ENCODE assay signal across 16 cellular contexts in genomic region chr18:54962919-54963645, GRCh38. TPM values are rescaled to one million over a fixed set of nuclear protein-coding genes. Genes with fewer than 3 reads are reported as not detected.
DNase-seq lines count a peak whose midpoint lies in the region; ATAC-seq and TF ChIP-seq lines count a peak whose summit lies in the region.
"Had no signal": no experiment of that assay in that cellular context is flagged by ENCODE, and none has a peak within 500 bp of the region (broad histone marks: within the 10 kb centered on the region; RNA-seq: fewer than 3 reads in every experiment).

No MANE protein-coding gene starts in this region.

- no peak for DNase-seq in IMR-90
- peak; percentile 55 for DNase-seq in amniotic epithelial cell (ENCODE audit: low read depth)
- no peak for DNase-seq in mesenchymal stem cell
- no peak for DNase-seq in nucleus accumbens (lab: John Stamatoyannopoulos, UW)
- DNase-seq in ascending aorta (ENCODE audit: low spot score in 2 of 2): no peak
- DNase-seq: C1 segment of cervical spinal cord; Calu3; CD4-positive, alpha-beta memory T cell; COR-L47; DMS153; DND-41; H7; HCEC 1CT had no signal

- intact Hi-C loops in IMR-90 (cut with micrococcal nuclease) (loop anchor here (5.0 kb wide), 1 partner anchor 186 kb away; no protein-coding TSS in a partner anchor), ascending aorta (cut with DNase I) (no loop called here)

- H3K4ac ChIP-seq in IMR-90 (ENCODE audit: low read depth, low read length): peak overlapping the region; percentile 66; the same call in 1 of the 2 replicates
- peak overlapping the region; percentile 93 to 96 for H3K4ac ChIP-seq in mesenchymal stem cell (ENCODE audit: low read depth in 1 of 2, low read length in 2 of 2)

- BruUV-seq in IMR-90 (replicated peaks; lab: Mats Ljungman, UMichigan): no TSS peak

- H2BK120ac ChIP-seq in IMR-90 (ENCODE audit: low read depth, low read length) (peak overlapping the region; percentile 68; the same call in 1 of the 2 replicates), mesenchymal stem cell (ENCODE audit: low read depth, low read length) (peak overlapping the region; percentile 89)

- peak overlapping the region; percentile 78; the same call in 1 of the 2 replicates for H2BK20ac ChIP-seq in IMR-90 (ENCODE audit: low read depth, low read length)

- ATAC-seq in IMR-90 (ENCODE audit: low read depth): no peak
- ATAC-seq in HG02610 (IDR thresholded peaks at IDR 0.05; ENCODE audit: unreplicated experiment): no peak
- no peak for ATAC-seq in HG02981 (IDR thresholded peaks at IDR 0.05; ENCODE audit: unreplicated experiment)

- in situ Hi-C loops in IMR-90 (cut with MboI; ENCODE audit: low sequenced_read_pairs): loop anchor here (5.0 kb wide), 1 partner anchor 186 kb away; no protein-coding TSS in a partner anchor

- H3K27me3 ChIP-seq in IMR-90 (ENCODE audit: control insufficient read depth, insufficient read depth, low read length) (no peaks in the 10 kb centered on the region), mesenchymal stem cell (ENCODE audit: control insufficient read depth in 1 of 2, insufficient read depth in 1 of 2, low read length in 2 of 2) (no peaks in the 10 kb centered on the region), ascending aorta (no peaks in the 10 kb centered on the region)

- no peak overlapping the region for H4K5ac ChIP-seq in IMR-90 (ENCODE audit: low read depth, low read length)

- H2BK15ac ChIP-seq in IMR-90 (ENCODE audit: low read depth, low read length) (peak overlapping the region; percentile 60; the same call in 1 of the 3 replicates), mesenchymal stem cell (ENCODE audit: low read depth, poor library complexity, severe bottlenecking) (no peak overlapping the region)

- TF ChIP-seq CTCF in IMR-90 (conservative IDR thresholded peaks at IDR 0.05; ENCODE audit: low read depth, low read length) (no peak), ascending aorta (IDR thresholded peaks at IDR 0.05) (no peak)

- CTCF ChIA-PET in IMR-90 (lab: Yijun Ruan, JAX): interaction anchor here (0.6 to 1.1 kb wide), 2 partner anchors 236 to 267 kb away, joined by 3 to 4 read pairs; no protein-coding TSS in a partner anchor

- POLR2A ChIA-PET in IMR-90 (lab: Charles Lee; ENCODE audit: unreplicated experiment): no interaction called here

- H3K23ac ChIP-seq in IMR-90 (ENCODE audit: low read depth, low read length) (peak overlapping the region; percentile 66; the same call in 1 of the 2 replicates), mesenchymal stem cell (ENCODE audit: low read length in 2 of 2) (peak overlapping the region in 1 of 2 experiments; percentile 82)

- H4K91ac ChIP-seq in IMR-90 (ENCODE audit: insufficient read depth, low read depth, low read length) (no peak overlapping the region), mesenchymal stem cell (ENCODE audit: low read length) (peak overlapping the region; percentile 88)

- no peak for TF ChIP-seq RAD21 in IMR-90 (IDR thresholded peaks at IDR 0.05; ENCODE audit: low read length)

- H3K4me3 ChIP-seq in IMR-90 (ENCODE audit: insufficient read depth, low read depth, low read length) (no peak overlapping the region), mesenchymal stem cell (ENCODE audit: insufficient read depth in 1 of 2, low read depth in 1 of 2, low read length in 2 of 2) (no peak overlapping the region), ascending aorta (no peak overlapping the region)

- H3K9me3 ChIP-seq in IMR-90 (ENCODE audit: control insufficient read depth, insufficient read depth, low read length) (peaks cover 3% of the 10 kb centered on the region; the same call in 1 of the 2 replicates), mesenchymal stem cell (ENCODE audit: control insufficient read depth, low read length) (no peaks in the 10 kb centered on the region), ascending aorta (no peaks in the 10 kb centered on the region)

- H3K9me1 ChIP-seq in IMR-90 (ENCODE audit: insufficient read depth, low read length): peaks cover 10% of the 10 kb centered on the region

- H2BK12ac ChIP-seq in mesenchymal stem cell (ENCODE audit: low read length in 2 of 2): peak overlapping the region; percentile 98

- H3K79me1 ChIP-seq in IMR-90 (ENCODE audit: low read depth in 1 of 2, low read length in 2 of 2) (no peaks in the 10 kb centered on the region; a peak in 1 of 4 replicates), mesenchymal stem cell (replicated peaks; ENCODE audit: low read length, poor library complexity, severe bottlenecking) (no peaks in the 10 kb centered on the region)

- H2AK9ac ChIP-seq in IMR-90 (replicated peaks; ENCODE audit: low read depth, low read length, poor library complexity): no peak overlapping the region

- peaks cover 11% of the 10 kb centered on the region for H3K4me1 ChIP-seq in IMR-90 (ENCODE audit: control insufficient read depth, insufficient read depth, low read length)
- peaks cover 3% of the 10 kb centered on the region for H3K4me1 ChIP-seq in mesenchymal stem cell (ENCODE audit: control insufficient read depth, insufficient read depth, low read depth, low read length)
- no peaks in the 10 kb centered on the region for H3K4me1 ChIP-seq in ascending aorta

- H4K20me1 ChIP-seq in IMR-90 (ENCODE audit: insufficient read depth, low read length): no peaks in the 10 kb centered on the region

- peak overlapping the region; percentile 80; the same call in 1 of the 2 replicates for H2AK5ac ChIP-seq in IMR-90 (ENCODE audit: low read depth, low read length)
- no peak overlapping the region for H2AK5ac ChIP-seq in mesenchymal stem cell (ENCODE audit: low read length, severe bottlenecking)

- H3K27ac ChIP-seq in IMR-90 (ENCODE audit: insufficient read depth, low read length) (no peak overlapping the region; the same call in 1 of the 2 replicates), mesenchymal stem cell (ENCODE audit: low read length, poor library complexity, severe bottlenecking) (no peak overlapping the region), ascending aorta (no peak overlapping the region)

- WGBS in IMR-90 (ENCODE audit: extremely low coverage in 2 of 2, insufficient read length in 1 of 2), 2 experiments: 100% methylated on average over 2 of the region's 9 CpGs; no CpG with 5 or more reads in 1 of the 2 experiments
- WGBS in mesenchymal stem cell: 80% methylated on average over 4 of the region's 9 CpGs

- no peak overlapping the region for H3K56ac ChIP-seq in IMR-90 (ENCODE audit: extremely low read depth, insufficient read depth, low read length)

- no peak overlapping the region for H3K9ac ChIP-seq in IMR-90 (ENCODE audit: low read depth, low read length)
- H3K9ac ChIP-seq in mesenchymal stem cell (ENCODE audit: low read length): no peak overlapping the region

- H4K8ac ChIP-seq in IMR-90 (ENCODE audit: low read depth in 2 of 2, low read length in 2 of 2) (peak overlapping the region; percentile 16 to 51; a peak in 2 of 4 replicates), mesenchymal stem cell (ENCODE audit: low read length) (peak overlapping the region; percentile 77)

- H3K36me3 ChIP-seq in IMR-90 (ENCODE audit: control insufficient read depth, insufficient read depth, low read length) (no peaks in the 10 kb centered on the region), mesenchymal stem cell (ENCODE audit: control insufficient read depth in 1 of 2, insufficient read depth in 2 of 2, low read depth in 1 of 2, low read length in 2 of 2) (no peaks in the 10 kb centered on the region), ascending aorta (no peaks in the 10 kb centered on the region)

- H2BK5ac ChIP-seq in IMR-90 (ENCODE audit: low read depth, low read length, poor library complexity, severe bottlenecking) (no peak overlapping the region), mesenchymal stem cell (ENCODE audit: low read depth, low read length, poor library complexity, severe bottlenecking) (no peak overlapping the region)

- H3K14ac ChIP-seq in IMR-90 (replicated peaks; ENCODE audit: low read depth, low read length): peak overlapping the region; percentile 37; the same call in 1 of the 2 replicates
- H3K14ac ChIP-seq in mesenchymal stem cell (ENCODE audit: low read length in 2 of 2): peak overlapping the region; percentile 83 to 90

- TF ChIP-seq POLR2A in IMR-90 (IDR thresholded peaks at IDR 0.05; ENCODE audit: low read depth, low read length): no peak

- H3K18ac ChIP-seq in IMR-90 (ENCODE audit: low read depth, low read length): peak overlapping the region; percentile 72
- H3K18ac ChIP-seq in mesenchymal stem cell (ENCODE audit: low read depth in 1 of 2, low read length in 2 of 2): peak overlapping the region; percentile 81 to 97

- dilution Hi-C loops in IMR-90 (cut with HindIII; ENCODE audit: low sequenced_read_pairs, unreplicated experiment): no loop called here

- no peak overlapping the region for H2AFZ ChIP-seq in IMR-90 (replicated peaks; ENCODE audit: low read length, poor library complexity)
- H2AFZ ChIP-seq in mesenchymal stem cell (ENCODE audit: low read depth, low read length): no peak overlapping the region

- H3K4me2 ChIP-seq in IMR-90 (ENCODE audit: low read depth, low read length) (no peak overlapping the region), mesenchymal stem cell (ENCODE audit: low read length, poor library complexity, severe bottlenecking) (no peak overlapping the region)

TF ChIP-seq in IMR-90, 13 proteins besides CTCF, POLR2A, EP300 and RAD21:
- TF ChIP-seq CHD1 (IDR thresholded peaks at IDR 0.05; ENCODE audit: low read depth, low read length) (no peak), MXI1 (IDR thresholded peaks at IDR 0.05; ENCODE audit: borderline replicate concordance, low read depth, low read length) (no peak), USF2 (IDR thresholded peaks at IDR 0.05; ENCODE audit: low read depth, low read length) (no peak), RCOR1 (IDR thresholded peaks at IDR 0.05; ENCODE audit: insufficient replicate concordance, low read length) (no peak)
TF ChIP-seq in IMR-90: peak in this region for 0.

RNA-seq across cellular contexts. Expression of gene CCDC68, which starts 3.8 kb away (rescaled TPM):
- total RNA-seq in IMR-90 (2012; rRNA removed): 0.54 and 1.4 TPM in 2 replicates
- 0.46 and 0.55 TPM in 2 replicates for polyA plus RNA-seq in IMR-90 (2012; rRNA removed)
- 0.07 and 0.09 TPM in 2 replicates for polyA plus RNA-seq in IMR-90 (2012; cell fraction: cytosol; rRNA removed)
- 0.09 and 1.7 TPM in 2 replicates for polyA plus RNA-seq in IMR-90 (2012; cell fraction: nucleus; rRNA removed; ENCODE audit: low replicate concordance)
- polyA plus RNA-seq in mesenchymal stem cell (2013, experiment 1 of 2): 155 TPM
- polyA plus RNA-seq in mesenchymal stem cell (2013, experiment 2 of 2): 147 TPM
- total RNA-seq in ascending aorta: 15.8 TPM
- total RNA-seq: A673 had no signal
- polyA plus RNA-seq: CD4-positive, alpha-beta memory T cell had no signal
